In the genomic region with DNA sequence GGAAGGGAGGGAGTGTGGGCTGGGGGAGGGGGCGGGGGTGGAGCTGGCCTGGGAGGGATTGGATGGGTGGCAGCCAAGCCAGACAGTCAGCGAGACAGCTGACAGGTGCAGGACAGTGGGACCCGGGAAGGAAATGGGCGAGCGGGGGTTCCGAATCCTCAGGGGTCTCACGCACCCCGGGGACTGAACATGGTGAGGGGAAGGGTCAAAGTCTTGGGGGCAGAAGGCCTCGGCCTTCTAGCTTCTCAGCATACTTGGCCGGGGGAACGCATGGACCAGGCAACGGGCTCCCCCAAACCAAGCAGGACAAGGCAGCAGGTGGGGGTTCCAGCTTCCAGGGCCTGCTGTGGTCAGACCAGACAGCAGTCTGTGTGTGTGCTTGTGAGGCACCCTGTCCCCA, we compare ENCODE assay signal across 15 cellular contexts. TPM values are rescaled to one million over a fixed set of nuclear protein-coding genes. Genes with fewer than 3 reads are reported as not detected.
DNase-seq lines count a peak whose midpoint lies in the region; TF ChIP-seq lines count a peak whose summit lies in the region.
"Had no signal": no experiment of that assay in that cellular context is flagged by ENCODE, and none has a peak within 500 bp of the region (broad histone marks: within the 10 kb centered on the region; RNA-seq: fewer than 3 reads in every experiment).

No MANE protein-coding gene starts in this region.

- H3K27ac ChIP-seq in VCaP (peak overlapping the region; percentile 80; the same call in 1 of the 2 replicates), prostate gland (peak overlapping the region; percentile 83 to 85)

- intact Hi-C loops in prostate gland (cut with DNase I) = no loop called here

- DNase-seq in NCI-H2029 (lab: John Stamatoyannopoulos, UW) (peak; percentile 38), NCI-H2029 treated with DMSO at 0.1 percent for 48 hours (lab: John Stamatoyannopoulos, UW) (no peak), COLO668 (lab: John Stamatoyannopoulos, UW; ENCODE audit: unreplicated experiment) (peak; percentile 56), prostate gland (ENCODE audit: low spot score) (no peak), DMS53 (lab: John Stamatoyannopoulos, UW) (no peak), T-helper 2 cell (no peak)
- DNase-seq in activated CD4-positive, alpha-beta T cell treated with anti-CD3 and anti-CD28 coated beads for 1 hour = no peak
- DNase-seq: CD8-positive, alpha-beta T cell; GF-D8; GOT3; NCI-H1436 treated with DMSO at 0.1 percent for 48 hours; NCI-H2081 treated with DMSO at 0.1 percent for 48 hours; NCI-H524 treated with DMSO at 0.1 percent for 48 hours; SIG-M5 had no signal

- H3K9me3 ChIP-seq in prostate gland = no peaks in the 10 kb centered on the region

- no peak for TF ChIP-seq POLR2A in prostate gland (IDR thresholded peaks at IDR 0.05)

- WGBS in prostate gland = 70% methylated on average over 12 of the region's 12 CpGs

- peaks cover 51% of the 10 kb centered on the region for H3K4me1 ChIP-seq in prostate gland (replicated peaks)

- TF ChIP-seq CTCF in VCaP (conservative IDR thresholded peaks at IDR 0.05) = no peak
- no peak for TF ChIP-seq CTCF in prostate gland (IDR thresholded peaks at IDR 0.05)

- no peaks in the 10 kb centered on the region for H3K27me3 ChIP-seq in prostate gland (replicated peaks; ENCODE audit: insufficient read depth)

- no peaks in the 10 kb centered on the region for H3K36me3 ChIP-seq in prostate gland

- no peak overlapping the region for H3K4me3 ChIP-seq in prostate gland

RNA-seq across cellular contexts. Expression of gene CASZ1, which starts 23.1 kb away (rescaled TPM):
- 10 to 100 TPM; 90.9 to 96.9 TPM for total RNA-seq in prostate gland

Comparison
In these comparisons a context has a peak if more than half of its experiments do, and no peak if none do; other contexts are left out.
1. DNase-seq: peak in NCI-H2029 (single experiment) and COLO668 (single experiment); none in NCI-H2029 treated with DMSO at 0.1 percent for 48 hours (single experiment), prostate gland (single experiment), activated CD4-positive, alpha-beta T cell treated with anti-CD3 and anti-CD28 coated beads for 1 hour (single experiment), DMS53 (single experiment) and T-helper 2 cell (0 of 5).